Comparison of ENCODE assay signal across 1 cellular context in genomic region chr1:203839081-203839480, GRCh38.
TF ChIP-seq lines count a peak whose summit lies in the region.

No MANE protein-coding gene starts in this region.

TF ChIP-seq in GM23338, 12 proteins besides CTCF, POLR2A, EP300 and RAD21 (continued from another document):
- TF ChIP-seq, protein P1, sequence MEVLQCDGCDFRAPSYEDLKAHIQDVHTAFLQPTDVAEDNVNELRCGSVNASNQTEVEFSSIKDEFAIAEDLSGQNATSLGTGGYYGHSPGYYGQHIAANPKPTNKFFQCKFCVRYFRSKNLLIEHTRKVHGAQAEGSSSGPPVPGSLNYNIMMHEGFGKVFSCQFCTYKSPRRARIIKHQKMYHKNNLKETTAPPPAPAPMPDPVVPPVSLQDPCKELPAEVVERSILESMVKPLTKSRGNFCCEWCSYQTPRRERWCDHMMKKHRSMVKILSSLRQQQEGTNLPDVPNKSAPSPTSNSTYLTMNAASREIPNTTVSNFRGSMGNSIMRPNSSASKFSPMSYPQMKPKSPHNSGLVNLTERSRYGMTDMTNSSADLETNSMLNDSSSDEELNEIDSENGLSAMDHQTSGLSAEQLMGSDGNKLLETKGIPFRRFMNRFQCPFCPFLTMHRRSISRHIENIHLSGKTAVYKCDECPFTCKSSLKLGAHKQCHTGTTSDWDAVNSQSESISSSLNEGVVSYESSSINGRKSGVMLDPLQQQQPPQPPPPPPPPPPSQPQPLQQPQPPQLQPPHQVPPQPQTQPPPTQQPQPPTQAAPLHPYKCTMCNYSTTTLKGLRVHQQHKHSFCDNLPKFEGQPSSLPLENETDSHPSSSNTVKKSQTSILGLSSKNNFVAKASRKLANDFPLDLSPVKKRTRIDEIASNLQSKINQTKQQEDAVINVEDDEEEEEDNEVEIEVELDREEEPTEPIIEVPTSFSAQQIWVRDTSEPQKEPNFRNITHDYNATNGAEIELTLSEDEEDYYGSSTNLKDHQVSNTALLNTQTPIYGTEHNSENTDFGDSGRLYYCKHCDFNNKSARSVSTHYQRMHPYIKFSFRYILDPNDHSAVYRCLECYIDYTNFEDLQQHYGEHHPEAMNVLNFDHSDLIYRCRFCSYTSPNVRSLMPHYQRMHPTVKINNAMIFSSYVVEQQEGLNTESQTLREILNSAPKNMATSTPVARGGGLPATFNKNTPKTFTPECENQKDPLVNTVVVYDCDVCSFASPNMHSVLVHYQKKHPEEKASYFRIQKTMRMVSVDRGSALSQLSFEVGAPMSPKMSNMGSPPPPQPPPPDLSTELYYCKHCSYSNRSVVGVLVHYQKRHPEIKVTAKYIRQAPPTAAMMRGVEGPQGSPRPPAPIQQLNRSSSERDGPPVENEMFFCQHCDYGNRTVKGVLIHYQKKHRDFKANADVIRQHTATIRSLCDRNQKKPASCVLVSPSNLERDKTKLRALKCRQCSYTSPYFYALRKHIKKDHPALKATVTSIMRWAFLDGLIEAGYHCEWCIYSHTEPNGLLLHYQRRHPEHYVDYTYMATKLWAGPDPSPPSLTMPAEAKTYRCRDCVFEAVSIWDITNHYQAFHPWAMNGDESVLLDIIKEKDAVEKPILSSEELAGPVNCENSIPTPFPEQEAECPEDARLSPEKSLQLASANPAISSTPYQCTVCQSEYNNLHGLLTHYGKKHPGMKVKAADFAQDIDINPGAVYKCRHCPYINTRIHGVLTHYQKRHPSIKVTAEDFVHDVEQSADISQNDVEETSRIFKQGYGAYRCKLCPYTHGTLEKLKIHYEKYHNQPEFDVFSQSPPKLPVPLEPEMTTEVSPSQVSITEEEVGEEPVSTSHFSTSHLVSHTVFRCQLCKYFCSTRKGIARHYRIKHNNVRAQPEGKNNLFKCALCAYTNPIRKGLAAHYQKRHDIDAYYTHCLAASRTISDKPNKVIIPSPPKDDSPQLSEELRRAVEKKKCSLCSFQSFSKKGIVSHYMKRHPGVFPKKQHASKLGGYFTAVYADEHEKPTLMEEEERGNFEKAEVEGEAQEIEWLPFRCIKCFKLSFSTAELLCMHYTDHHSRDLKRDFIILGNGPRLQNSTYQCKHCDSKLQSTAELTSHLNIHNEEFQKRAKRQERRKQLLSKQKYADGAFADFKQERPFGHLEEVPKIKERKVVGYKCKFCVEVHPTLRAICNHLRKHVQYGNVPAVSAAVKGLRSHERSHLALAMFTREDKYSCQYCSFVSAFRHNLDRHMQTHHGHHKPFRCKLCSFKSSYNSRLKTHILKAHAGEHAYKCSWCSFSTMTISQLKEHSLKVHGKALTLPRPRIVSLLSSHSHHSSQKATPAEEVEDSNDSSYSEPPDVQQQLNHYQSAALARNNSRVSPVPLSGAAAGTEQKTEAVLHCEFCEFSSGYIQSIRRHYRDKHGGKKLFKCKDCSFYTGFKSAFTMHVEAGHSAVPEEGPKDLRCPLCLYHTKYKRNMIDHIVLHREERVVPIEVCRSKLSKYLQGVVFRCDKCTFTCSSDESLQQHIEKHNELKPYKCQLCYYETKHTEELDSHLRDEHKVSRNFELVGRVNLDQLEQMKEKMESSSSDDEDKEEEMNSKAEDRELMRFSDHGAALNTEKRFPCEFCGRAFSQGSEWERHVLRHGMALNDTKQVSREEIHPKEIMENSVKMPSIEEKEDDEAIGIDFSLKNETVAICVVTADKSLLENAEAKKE (CRISPR knock-in tag; IDR thresholded peaks at IDR 0.05), result no peak
TF ChIP-seq in GM23338: peak in this region for 0.
